25 cellular contexts compared by ENCODE assay signal in the genomic region with DNA sequence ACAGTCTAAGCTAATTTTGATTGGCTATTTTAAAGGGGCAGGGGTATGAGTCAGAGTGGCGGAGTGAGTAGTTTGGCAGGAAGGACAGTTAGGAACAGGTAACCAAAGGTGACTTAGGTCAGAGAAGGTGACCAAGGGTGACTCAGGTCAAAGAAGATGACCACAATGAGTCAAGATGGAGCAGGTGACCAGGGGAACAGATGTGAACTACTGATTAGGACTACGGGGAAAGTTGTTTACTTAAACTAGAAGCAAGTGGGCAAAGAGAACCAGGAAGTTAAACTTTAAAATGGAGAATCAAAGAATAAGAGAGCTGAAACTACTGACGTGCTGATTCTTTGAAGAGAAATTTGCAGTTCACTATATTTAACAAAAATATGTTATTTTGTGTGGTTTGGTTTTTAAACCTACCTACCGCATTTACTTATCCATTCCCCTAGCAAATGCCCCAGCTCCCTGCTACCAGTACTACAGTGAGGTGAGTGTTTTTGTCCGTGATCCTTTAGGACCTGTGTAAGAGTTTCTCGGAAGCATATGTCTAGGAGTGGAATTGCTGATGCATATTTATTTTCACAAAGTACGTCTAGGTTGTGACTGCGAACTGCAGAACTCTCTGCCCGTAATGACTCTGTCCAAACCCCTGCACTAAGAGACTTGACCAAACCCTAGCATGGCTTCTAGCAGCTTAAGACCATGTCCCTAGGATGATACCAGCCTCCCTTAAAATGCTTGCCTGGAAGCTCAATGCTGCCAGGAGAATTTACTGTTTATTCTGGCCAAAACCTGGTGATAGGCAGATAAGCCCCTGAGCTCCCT. TPM values are rescaled to one million over a fixed set of nuclear protein-coding genes. Genes with fewer than 3 reads are reported as not detected.
DNase-seq lines count a peak whose midpoint lies in the region; ATAC-seq and TF ChIP-seq lines count a peak whose summit lies in the region.
"Had no signal": no experiment of that assay in that cellular context is flagged by ENCODE, and none has a peak within 500 bp of the region (broad histone marks: within the 10 kb centered on the region; RNA-seq: fewer than 3 reads in every experiment).

No MANE protein-coding gene starts in this region.

- no peaks in the 10 kb centered on the region for H3K36me3 ChIP-seq in breast epithelium
- H3K36me3 ChIP-seq in WERI-Rb-1, result no peaks in the 10 kb centered on the region
- no peaks in the 10 kb centered on the region for H3K36me3 ChIP-seq in MM.1S (replicated peaks; ENCODE audit: insufficient read depth, low read length)
- no peaks in the 10 kb centered on the region for H3K36me3 ChIP-seq in testis (ENCODE audit: low read depth, missing control alignments)
- H3K36me3 ChIP-seq: esophagus squamous epithelium, prostate gland, upper lobe of left lung had no signal

- no peaks in the 10 kb centered on the region for H3F3A ChIP-seq in MM.1S (ENCODE audit: insufficient read depth, low read length)

- H3K9me3 ChIP-seq in breast epithelium, result no peaks in the 10 kb centered on the region
- no peaks in the 10 kb centered on the region for H3K9me3 ChIP-seq in WERI-Rb-1 (ENCODE audit: severe bottlenecking)
- H3K9me3 ChIP-seq in MM.1S (replicated peaks; ENCODE audit: insufficient read depth, low read length), result no peaks in the 10 kb centered on the region
- no peaks in the 10 kb centered on the region for H3K9me3 ChIP-seq in right cardiac atrium (ENCODE audit: control insufficient read depth, low read length)
- no peaks in the 10 kb centered on the region for H3K9me3 ChIP-seq in testis
- H3K9me3 ChIP-seq: esophagus squamous epithelium, prostate gland, upper lobe of left lung had no signal

- H3K27me3 Mint-ChIP-seq in MCF 10A (ENCODE audit: insufficient read depth, unreplicated experiment), result no peaks in the 10 kb centered on the region

- H3K27ac Mint-ChIP-seq in MCF 10A (ENCODE audit: low read depth, unreplicated experiment), result no peak overlapping the region
- H3K27ac Mint-ChIP-seq: activated CD4-positive, alpha-beta memory T cell treated with anti-CD3 and anti-CD28 coated beads, Interleukin-2, amount 10 ng/mL, durations not matched to agents 7 days and 5 days had no signal

- no peak for TF ChIP-seq POLR2A in breast epithelium (IDR thresholded peaks at IDR 0.05)
- TF ChIP-seq POLR2A in testis (IDR thresholded peaks at IDR 0.05), result no peak

- H3K27ac ChIP-seq in breast epithelium (peak overlapping the region; percentile 6 to 45), WERI-Rb-1 (peak overlapping the region; percentile 17), MM.1S (ENCODE audit: low read length) (no peak overlapping the region), right cardiac atrium (ENCODE audit: low read length) (no peak overlapping the region), testis (no peak overlapping the region)
- H3K27ac ChIP-seq: esophagus squamous epithelium, prostate gland had no signal

- H3K9me3 Mint-ChIP-seq in MCF 10A (ENCODE audit: unreplicated experiment), result no peaks in the 10 kb centered on the region
- H3K9me3 Mint-ChIP-seq: activated CD4-positive, alpha-beta memory T cell treated with anti-CD3 and anti-CD28 coated beads, Interleukin-2, amount 10 ng/mL, durations not matched to agents 7 days and 5 days had no signal

- H3K4me2 ChIP-seq in MM.1S (ENCODE audit: low read depth, low read length), result no peak overlapping the region

- POLR2A ChIA-PET in MCF 10A (lab: Yijun Ruan, JAX), result interaction anchor here (0.5 to 1.6 kb wide), 4 partner anchors 10 to 36 kb away, joined by 3 to 5 read pairs (median 3); no protein-coding TSS in a partner anchor

- H3K4me3 Mint-ChIP-seq in MCF 10A (ENCODE audit: unreplicated experiment), result no peak overlapping the region
- H3K4me3 Mint-ChIP-seq: activated CD4-positive, alpha-beta memory T cell treated with anti-CD3 and anti-CD28 coated beads, Interleukin-2, amount 10 ng/mL, durations not matched to agents 7 days and 5 days had no signal

- WGBS in right cardiac atrium, result 87% methylated on average over 9 of the region's 9 CpGs
- 88 to 92% methylated on average over 9 of the region's 9 CpGs for WGBS in testis, 2 donors

- H4K20me1 ChIP-seq in MM.1S (ENCODE audit: insufficient read depth, low read length), result no peaks in the 10 kb centered on the region

- H3K4me1 ChIP-seq in breast epithelium, result no peaks in the 10 kb centered on the region
- no peaks in the 10 kb centered on the region for H3K4me1 ChIP-seq in MM.1S (ENCODE audit: low read length)
- no peaks in the 10 kb centered on the region for H3K4me1 ChIP-seq in right cardiac atrium (ENCODE audit: control insufficient read depth, insufficient read depth, low read length)
- H3K4me1 ChIP-seq in testis, result no peaks in the 10 kb centered on the region
- H3K4me1 ChIP-seq: prostate gland had no signal

- H3K9me2 ChIP-seq in MM.1S (replicated peaks; ENCODE audit: insufficient read depth, low read length), result no peaks in the 10 kb centered on the region

- H3K4me1 Mint-ChIP-seq in MCF 10A (ENCODE audit: insufficient read depth, unreplicated experiment), result peaks cover 7% of the 10 kb centered on the region

- TF ChIP-seq CTCF in breast epithelium (IDR thresholded peaks at IDR 0.05) (no peak), MCF 10A (IDR thresholded peaks at IDR 0.05; ENCODE audit: unreplicated experiment) (no peak), WERI-Rb-1 (IDR thresholded peaks at IDR 0.05; ENCODE audit: low read depth, low read length) (no peak), MM.1S (IDR thresholded peaks at IDR 0.05; ENCODE audit: low read length) (no peak), testis (IDR thresholded peaks at IDR 0.05) (no peak)

- BruUV-seq in MCF 10A (replicated peaks; lab: Mats Ljungman, UMichigan), result no TSS peak

- H3K9ac ChIP-seq in MM.1S (ENCODE audit: low read length), result no peak overlapping the region

- no peaks in the 10 kb centered on the region for H3K36me3 Mint-ChIP-seq in MCF 10A (ENCODE audit: insufficient read depth, unreplicated experiment)

- no peak overlapping the region for H2AFZ ChIP-seq in MM.1S (ENCODE audit: low read length)

- CTCF ChIA-PET in MCF 10A (lab: Yijun Ruan, JAX), result interaction anchor here (0.6 to 0.9 kb wide), 2 partner anchors 15 to 106 kb away, joined by 3 read pairs; no protein-coding TSS in a partner anchor

- ATAC-seq in right cardiac atrium, result no peak

- H3K4me3 ChIP-seq in breast epithelium, result no peak overlapping the region
- H3K4me3 ChIP-seq in WERI-Rb-1 (ENCODE audit: low read depth, low read length), result no peak overlapping the region
- H3K4me3 ChIP-seq in MM.1S (ENCODE audit: low read length), result no peak overlapping the region
- no peak overlapping the region for H3K4me3 ChIP-seq in right cardiac atrium (ENCODE audit: low read length)
- no peak overlapping the region for H3K4me3 ChIP-seq in testis
- H3K4me3 ChIP-seq: esophagus squamous epithelium, prostate gland, upper lobe of left lung had no signal

- DNase-seq in breast epithelium (ENCODE audit: low spot score in 2 of 2) (no peak), MCF 10A (ENCODE audit: unreplicated experiment) (no peak), WERI-Rb-1 (no peak), kidney tubule cell (ENCODE audit: low spot score) (peak; percentile 59), MM.1S (no peak), germinal center (ENCODE audit: low spot score) (no peak), right cardiac atrium (no peak), testis (no peak)
- DNase-seq: ACHN; activated CD4-positive, alpha-beta memory T cell treated with anti-CD3 and anti-CD28 coated beads, Interleukin-2, amount 10 ng/mL, durations not matched to agents 7 days and 5 days; activated CD4-positive, CD25-positive, alpha-beta regulatory T cell; activated naive CD4-positive, alpha-beta T cell treated with Interleukin-2 at 50 U/mL for 16 hours; activated T-cell treated with anti-CD3 and anti-CD28 coated beads, Interleukin-2, amount 50 U/mL, for 1 hour; COR-L47; cortex of kidney; esophagus squamous epithelium; HCEC 1CT; NCI-H1930; NCI-H748 treated with DMSO at 0.1 percent for 48 hours; SHP77; stimulated activated CD8-positive, alpha-beta memory T cell treated with anti-CD3 and anti-CD28 coated beads, Interleukin-4, amount 100 ng/mL, for 48 hours; T-helper 9 cell had no signal

- intact Hi-C loops in breast epithelium (cut with DNase I; ENCODE audit: low total_unique reads) (no loop called here), MCF 10A (cut with micrococcal nuclease) (no loop called here), right cardiac atrium (cut with DNase I) (loop anchor here in 1 of 4 donors (10.0 kb wide), 1 partner anchor 61 kb away; no protein-coding TSS in a partner anchor), testis (cut with DNase I; ENCODE audit: low total_unique reads) (no loop called here)

- H3K27me3 ChIP-seq in breast epithelium (no peaks in the 10 kb centered on the region), WERI-Rb-1 (ENCODE audit: insufficient read depth, low read depth, severe bottlenecking) (no peaks in the 10 kb centered on the region), MM.1S (replicated peaks; ENCODE audit: insufficient read depth, low read length) (no peaks in the 10 kb centered on the region), right cardiac atrium (ENCODE audit: control insufficient read depth, insufficient read depth) (no peaks in the 10 kb centered on the region), testis (no peaks in the 10 kb centered on the region)
- H3K27me3 ChIP-seq: esophagus squamous epithelium, upper lobe of left lung had no signal

- no peaks in the 10 kb centered on the region for H3K79me2 ChIP-seq in MM.1S (ENCODE audit: low read length)

RNA-seq across cellular contexts. Expression of a gene that starts 14.3 kb away (rescaled TPM):
- 10 to 100 TPM; 11.7 to 64.5 (median 61.9) TPM for total RNA-seq in breast epithelium
- 19.6 and 20.3 TPM in 2 replicates for total RNA-seq in MCF 10A (2022)
- 1 to 10 TPM in 1 of 4 donors, under 1 TPM in 3; 0.33 to 1.2 (median 0.71) TPM for total RNA-seq in right cardiac atrium
- polyA plus RNA-seq in right cardiac atrium, result 0.75 TPM
- total RNA-seq in testis, result under 1 TPM; 0.55 to 0.68 TPM
- polyA plus RNA-seq in testis (ENCODE audit: insufficient read depth, low read depth, low replicate concordance), result 8.0 TPM
- total RNA-seq: OCI-LY7 had no signal

Comparison
In these comparisons a context has a peak if more than half of its experiments do, and no peak if none do; other contexts are left out.
1. H3K27ac ChIP-seq: peak in breast epithelium (2 of 2) and WERI-Rb-1 (single experiment); none in MM.1S (single experiment), right cardiac atrium (single experiment) and testis (0 of 2).